Comparison of ENCODE assay signal across 9 cellular contexts in the genomic region with DNA sequence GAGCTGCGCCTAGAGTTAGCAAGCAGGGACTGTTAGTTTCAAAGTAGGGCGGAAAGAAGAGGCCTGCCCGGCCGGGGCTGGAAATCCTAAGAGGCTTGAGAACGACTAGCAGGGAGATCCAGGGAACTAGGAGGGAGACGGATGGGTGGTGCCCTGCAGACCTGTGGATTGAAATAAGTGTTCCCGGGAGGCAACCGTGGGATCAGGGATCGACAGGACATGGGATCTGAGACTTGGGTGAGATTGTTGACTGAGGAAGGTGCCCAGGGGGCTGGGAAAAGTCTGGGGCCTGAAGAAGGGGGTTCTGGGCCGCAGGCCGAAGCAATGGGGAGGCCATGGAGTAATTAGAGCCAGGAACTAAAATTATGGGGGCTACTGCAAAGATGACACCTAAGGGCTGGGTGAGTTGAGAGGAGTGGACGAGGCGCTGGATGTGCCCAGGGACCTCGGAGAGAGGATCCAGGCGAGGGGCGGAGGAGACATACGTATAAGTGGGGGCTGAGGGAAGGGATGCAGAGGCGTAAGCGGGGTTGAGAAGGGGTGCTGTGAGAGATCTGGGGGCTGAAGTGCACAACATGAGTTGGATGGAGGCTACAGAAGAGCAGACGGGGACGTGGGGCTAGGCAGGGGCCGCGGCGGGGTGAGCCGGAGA. TPM values are rescaled to one million over a fixed set of nuclear protein-coding genes. Genes with fewer than 3 reads are reported as not detected.
A peak's percentile ranks its signal among the peaks of the same experiment; 100 is the strongest.
DNase-seq lines count a peak whose midpoint lies in the region; ATAC-seq, FAIRE-seq and TF ChIP-seq lines count a peak whose summit lies in the region.
"Had no signal": no experiment of that assay in that cellular context is flagged by ENCODE, and none has a peak within 500 bp of the region (broad histone marks: within the 10 kb centered on the region; RNA-seq: fewer than 3 reads in every experiment).

No MANE protein-coding gene starts in this region.

- H4K20me1 ChIP-seq in osteoblast (ENCODE audit: insufficient read depth, low read length) = peaks cover 3% of the 10 kb centered on the region

- intact Hi-C loops in activated CD4-positive, alpha-beta T cell treated with anti-CD3 and anti-CD28 coated beads, Interleukin-2, amount 10 ng/mL, durations not matched to agents 24 days and 14 days (cut with micrococcal nuclease) = loop anchor here (1.0 to 5.0 kb wide), 8 partner anchors 13 to 873 kb away; partner anchors contain the start of genes AMDHD1, CCDC38, CFAP54 and FGD6

- peaks cover 11% of the 10 kb centered on the region for H3K4me1 Mint-ChIP-seq in activated CD4-positive, alpha-beta T cell treated with anti-CD3 and anti-CD28 coated beads, Interleukin-2, amount 10 ng/mL, durations not matched to agents 24 days and 14 days

- H3K27me3 ChIP-seq in SJCRH30 = no peaks in the 10 kb centered on the region
- H3K27me3 ChIP-seq in osteoblast (ENCODE audit: insufficient read depth, low read length) = no peaks in the 10 kb centered on the region

- no peak overlapping the region for H3K27ac Mint-ChIP-seq in activated CD4-positive, alpha-beta T cell treated with anti-CD3 and anti-CD28 coated beads, Interleukin-2, amount 10 ng/mL, durations not matched to agents 24 days and 14 days

- H3K9me3 Mint-ChIP-seq in activated CD4-positive, alpha-beta T cell treated with anti-CD3 and anti-CD28 coated beads, Interleukin-2, amount 10 ng/mL, durations not matched to agents 24 days and 14 days = no peaks in the 10 kb centered on the region
- H3K9me3 Mint-ChIP-seq: central memory CD8-positive, alpha-beta T cell had no signal

- peaks cover 3% of the 10 kb centered on the region; the same call in 1 of the 2 replicates for H3K4me1 ChIP-seq in SJCRH30
- H3K4me1 ChIP-seq in osteoblast (ENCODE audit: insufficient read depth, low read length) = peaks cover 8% of the 10 kb centered on the region

- H3K79me2 ChIP-seq in osteoblast (ENCODE audit: insufficient read depth, low read length) = peaks cover 35% of the 10 kb centered on the region

- H3K4me3 ChIP-seq in SJCRH30 (peak overlapping the region; percentile 76), fibroblast of villous mesenchyme (ENCODE audit: low read depth, low read length) (peak overlapping the region; percentile 94), osteoblast (ENCODE audit: insufficient read depth, low read length) (peak overlapping the region; percentile 99)

- peaks cover 2% of the 10 kb centered on the region for H3K36me3 Mint-ChIP-seq in activated CD4-positive, alpha-beta T cell treated with anti-CD3 and anti-CD28 coated beads, Interleukin-2, amount 10 ng/mL, durations not matched to agents 24 days and 14 days (ENCODE audit: low read depth)

- FAIRE-seq in GM19239 (lab: Jason Lieb, UNC) = no peak

- peak; percentile 73 for DNase-seq in activated CD4-positive, alpha-beta T cell treated with anti-CD3 and anti-CD28 coated beads, Interleukin-2, amount 10 ng/mL, durations not matched to agents 24 days and 14 days
- no peak for DNase-seq in activated CD4-positive, alpha-beta T cell treated with anti-CD3 and anti-CD28 coated beads for 48 hours
- DNase-seq in SJCRH30 (peak; percentile 49 to 66), fibroblast of villous mesenchyme (ENCODE audit: low read depth) (peak; percentile 38), osteoblast (ENCODE audit: insufficient read length, low spot score, missing footprints) (peak; percentile 60), GM19239 (ENCODE audit: insufficient read length, low spot score) (no peak)
- DNase-seq in effector CD8-positive, alpha-beta T cell (lab: John Stamatoyannopoulos, UW) = no peak

- H3K4me3 Mint-ChIP-seq in activated CD4-positive, alpha-beta T cell treated with anti-CD3 and anti-CD28 coated beads, Interleukin-2, amount 10 ng/mL, durations not matched to agents 24 days and 14 days = no peak overlapping the region
- H3K4me3 Mint-ChIP-seq: central memory CD8-positive, alpha-beta T cell had no signal

- H3K27ac ChIP-seq in SJCRH30 (no peak overlapping the region; the same call in 1 of the 2 replicates), osteoblast (ENCODE audit: low read depth, low read length) (peak overlapping the region; percentile 75)

- no peaks in the 10 kb centered on the region for H3K27me3 Mint-ChIP-seq in activated CD4-positive, alpha-beta T cell treated with anti-CD3 and anti-CD28 coated beads, Interleukin-2, amount 10 ng/mL, durations not matched to agents 24 days and 14 days
- H3K27me3 Mint-ChIP-seq: central memory CD8-positive, alpha-beta T cell had no signal

- H3K4me2 ChIP-seq in osteoblast (ENCODE audit: insufficient read depth, low read length) = peak overlapping the region; percentile 90

- H2AFZ ChIP-seq in osteoblast (ENCODE audit: low read length) = peak overlapping the region; percentile 100

- H3K9me3 ChIP-seq in SJCRH30 (replicated peaks) = no peaks in the 10 kb centered on the region
- no peaks in the 10 kb centered on the region for H3K9me3 ChIP-seq in osteoblast (ENCODE audit: low read depth, low read length)

- ATAC-seq in HG02973 (IDR thresholded peaks at IDR 0.05; ENCODE audit: unreplicated experiment) = peak; percentile 7

- TF ChIP-seq CTCF in fibroblast of villous mesenchyme (IDR thresholded peaks at IDR 0.05; ENCODE audit: insufficient read depth, low read depth, low read length) (no peak), osteoblast (IDR thresholded peaks at IDR 0.05; ENCODE audit: extremely low read depth, low read depth, low read length) (no peak)

- H3K36me3 ChIP-seq in SJCRH30 (no peaks in the 10 kb centered on the region), osteoblast (ENCODE audit: insufficient read depth, low read length) (no peaks in the 10 kb centered on the region)

RNA-seq across cellular contexts. Expression of gene LTA4H, which starts 0.6 kb away (rescaled TPM):
- 63.4 and 64.1 TPM in 2 replicates for total RNA-seq in activated CD4-positive, alpha-beta T cell treated with anti-CD3 and anti-CD28 coated beads, Interleukin-2, amount 10 ng/mL, durations not matched to agents 24 days and 14 days
- total RNA-seq in SJCRH30 (2014; rRNA removed; shearing (Covaris generic)) = 78.9 and 85.6 TPM in 2 replicates
- 58.6 and 79.9 TPM in 2 replicates for total RNA-seq in fibroblast of villous mesenchyme
- 73.8 and 83.4 TPM in 2 replicates for total RNA-seq in osteoblast

RNA-seq across cellular contexts. Expression of gene HAL, which starts 38.6 kb away (rescaled TPM):
- total RNA-seq in activated CD4-positive, alpha-beta T cell treated with anti-CD3 and anti-CD28 coated beads, Interleukin-2, amount 10 ng/mL, durations not matched to agents 24 days and 14 days = 0.09 and 0.38 TPM in 2 replicates
- total RNA-seq in SJCRH30 (2014; rRNA removed; shearing (Covaris generic)) = 0.04 TPM in 1 of 2 replicates, not detected in the other
- total RNA-seq in fibroblast of villous mesenchyme (not detected in 2 replicates), osteoblast (0.29 and 0.36 TPM in 2 replicates)

Comparison
In these comparisons a context has a peak if more than half of its experiments do, and no peak if none do; other contexts are left out.
1. DNase-seq: peak in activated CD4-positive, alpha-beta T cell treated with anti-CD3 and anti-CD28 coated beads, Interleukin-2, amount 10 ng/mL, durations not matched to agents 24 days and 14 days (single experiment), SJCRH30 (2 of 2), fibroblast of villous mesenchyme (single experiment) and osteoblast (single experiment); none in activated CD4-positive, alpha-beta T cell treated with anti-CD3 and anti-CD28 coated beads for 48 hours (single experiment), effector CD8-positive, alpha-beta T cell (single experiment) and GM19239 (single experiment).
2. Peak in every context shown above with its lines, with median percentiles within 50 percentile points of each other: H3K4me3 ChIP-seq.